13 cellular contexts compared by ENCODE assay signal in the genomic region with DNA sequence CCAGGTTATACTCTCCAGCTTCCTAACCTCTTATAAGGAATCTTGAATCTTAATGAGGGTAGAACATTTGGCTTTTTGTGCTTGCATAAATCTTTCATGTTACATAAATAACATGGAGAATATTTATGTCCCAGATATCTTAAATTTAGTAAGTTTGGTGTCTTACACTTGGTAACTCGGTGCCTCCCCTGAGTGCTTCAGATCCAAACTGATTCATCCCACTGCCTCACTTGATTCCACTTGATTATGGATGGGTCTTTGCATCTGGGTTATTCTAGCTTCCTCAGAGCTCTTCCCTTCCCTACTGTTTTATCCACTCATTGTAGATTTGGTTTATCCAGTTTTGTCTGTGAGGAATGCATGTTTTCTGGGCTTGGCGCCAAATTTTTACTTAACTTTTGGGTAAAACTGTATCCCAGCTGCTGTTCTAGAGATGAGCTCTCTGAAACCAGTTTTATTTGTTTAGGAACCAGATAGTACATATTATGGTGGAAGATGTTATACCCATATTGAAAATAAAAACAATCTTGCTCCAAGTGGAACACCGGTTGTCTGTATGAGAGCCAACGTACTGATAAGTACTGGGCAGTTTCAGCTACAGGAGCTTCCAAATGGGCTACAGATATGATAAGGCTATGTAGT.
DNase-seq lines count a peak whose midpoint lies in the region; ATAC-seq and FAIRE-seq lines count a peak whose summit lies in the region.
"Had no signal": no experiment of that assay in that cellular context is flagged by ENCODE, and none has a peak within 500 bp of the region (broad histone marks: within the 10 kb centered on the region; RNA-seq: fewer than 3 reads in every experiment).

No MANE protein-coding gene starts in this region.

- peak; percentile 30 for DNase-seq in Ammon's horn (ENCODE audit: low spot score)
- peak; percentile 49 for DNase-seq in NCI-H128 (lab: John Stamatoyannopoulos, UW; ENCODE audit: unreplicated experiment)
- peak; percentile 66 for DNase-seq in brain pericyte (ENCODE audit: low read depth, low spot score)
- peak; percentile 50 for DNase-seq in left kidney (ENCODE audit: low read depth, low spot score)
- no peak for DNase-seq in D341Med (ENCODE audit: low spot score)
- no peak for DNase-seq in GM19239 (ENCODE audit: insufficient read length, low spot score)
- DNase-seq: activated CD4-positive, alpha-beta T cell treated with anti-CD3 and anti-CD28 coated beads, Interleukin-2, amount 10 ng/mL, durations not matched to agents 7 days and 5 days; CD8-positive, alpha-beta memory T cell; GOT3; midbrain; NCI-H2029 treated with DMSO at 0.1 percent for 48 hours had no signal

- no peak for FAIRE-seq in GM19239 (lab: Jason Lieb, UNC)

- ATAC-seq in GM21367 (IDR thresholded peaks at IDR 0.05; ENCODE audit: unreplicated experiment): no peak
- no peak for ATAC-seq in GM21529 (IDR thresholded peaks at IDR 0.05; ENCODE audit: unreplicated experiment)

Comparison
In these comparisons a context has a peak if more than half of its experiments do, and no peak if none do; other contexts are left out.
1. DNase-seq: peak in Ammon's horn (single experiment), NCI-H128 (single experiment), brain pericyte (single experiment) and left kidney (single experiment); none in D341Med (single experiment) and GM19239 (single experiment).